19 cellular contexts compared by ENCODE assay signal in the genomic region with DNA sequence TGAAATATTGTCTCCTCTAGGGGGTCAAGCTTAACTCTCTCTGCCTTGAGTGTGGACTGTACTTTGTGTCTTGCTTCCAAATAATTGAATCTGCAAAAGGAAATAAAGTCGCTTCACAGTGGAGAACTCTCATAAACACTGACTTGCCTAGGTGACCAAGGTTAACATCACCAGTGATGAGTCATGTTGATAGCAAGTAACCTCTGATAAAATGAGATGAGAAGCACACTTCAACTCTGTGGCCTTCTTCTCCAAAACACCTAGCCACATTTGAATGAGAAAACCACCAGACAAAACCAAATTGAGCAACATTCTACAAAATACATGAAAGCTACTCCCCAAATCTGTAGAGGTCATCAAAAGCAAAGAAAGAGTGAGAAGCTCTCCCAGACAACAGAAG. TPM values are rescaled to one million over a fixed set of nuclear protein-coding genes. Genes with fewer than 3 reads are reported as not detected.
DNase-seq lines count a peak whose midpoint lies in the region; ATAC-seq and TF ChIP-seq lines count a peak whose summit lies in the region.
"Had no signal": no experiment of that assay in that cellular context is flagged by ENCODE, and none has a peak within 500 bp of the region (broad histone marks: within the 10 kb centered on the region; RNA-seq: fewer than 3 reads in every experiment).

No MANE protein-coding gene starts in this region.

- no peak overlapping the region for H2AFZ ChIP-seq in osteoblast (ENCODE audit: low read length)

- H3K27ac ChIP-seq in osteoblast (ENCODE audit: low read depth, low read length) = peak overlapping the region; percentile 21
- H3K27ac ChIP-seq in heart left ventricle = no peak overlapping the region
- H3K27ac ChIP-seq: adrenal gland, pancreas, upper lobe of right lung, WERI-Rb-1 had no signal

- peaks cover 28% of the 10 kb centered on the region for H3K4me1 Mint-ChIP-seq in activated CD8-positive, alpha-beta memory T cell treated with anti-CD3 and anti-CD28 coated beads, Interleukin-2, amount 10 ng/mL, durations not matched to agents 7 days and 5 days
- H3K4me1 Mint-ChIP-seq in MCF 10A (ENCODE audit: insufficient read depth, unreplicated experiment) = no peaks in the 10 kb centered on the region

- peak overlapping the region; percentile 10 for H3K4me2 ChIP-seq in osteoblast (ENCODE audit: insufficient read depth, low read length)

- H3K27me3 Mint-ChIP-seq in activated CD8-positive, alpha-beta memory T cell treated with anti-CD3 and anti-CD28 coated beads, Interleukin-2, amount 10 ng/mL, durations not matched to agents 7 days and 5 days = peaks cover 56% of the 10 kb centered on the region
- H3K27me3 Mint-ChIP-seq in MCF 10A (ENCODE audit: insufficient read depth, unreplicated experiment) = peaks cover 65% of the 10 kb centered on the region
- H3K27me3 Mint-ChIP-seq: effector memory CD8-positive, alpha-beta T cell had no signal

- H3K4me3 Mint-ChIP-seq in activated CD8-positive, alpha-beta memory T cell treated with anti-CD3 and anti-CD28 coated beads, Interleukin-2, amount 10 ng/mL, durations not matched to agents 7 days and 5 days = peak overlapping the region; percentile 2
- no peak overlapping the region for H3K4me3 Mint-ChIP-seq in MCF 10A (ENCODE audit: unreplicated experiment)
- H3K4me3 Mint-ChIP-seq: CD4-positive, alpha-beta T cell; effector memory CD8-positive, alpha-beta T cell had no signal

- CTCF ChIA-PET in activated CD8-positive, alpha-beta memory T cell treated with anti-CD3 and anti-CD28 coated beads, Interleukin-2, amount 10 ng/mL, durations not matched to agents 7 days and 5 days (lab: Charles Lee) = interaction anchor here (0.7 to 2.0 kb wide), 8 partner anchors 9 to 616 kb away, joined by 3 to 8 read pairs (median 4); no protein-coding TSS in a partner anchor
- CTCF ChIA-PET in MCF 10A (lab: Yijun Ruan, JAX) = interaction anchor here (0.7 kb wide), 1 partner anchor 28 kb away, joined by 3 read pairs; no protein-coding TSS in a partner anchor

- TF ChIP-seq CTCF in osteoblast (IDR thresholded peaks at IDR 0.05; ENCODE audit: extremely low read depth, low read depth, low read length) (no peak), MCF 10A (IDR thresholded peaks at IDR 0.05; ENCODE audit: unreplicated experiment) (no peak), heart left ventricle (IDR thresholded peaks at IDR 0.05) (no peak)

- H3K36me3 Mint-ChIP-seq in activated CD8-positive, alpha-beta memory T cell treated with anti-CD3 and anti-CD28 coated beads, Interleukin-2, amount 10 ng/mL, durations not matched to agents 7 days and 5 days = peaks cover 14% of the 10 kb centered on the region
- no peaks in the 10 kb centered on the region for H3K36me3 Mint-ChIP-seq in MCF 10A (ENCODE audit: insufficient read depth, unreplicated experiment)

- H3K9me3 Mint-ChIP-seq in activated CD8-positive, alpha-beta memory T cell treated with anti-CD3 and anti-CD28 coated beads, Interleukin-2, amount 10 ng/mL, durations not matched to agents 7 days and 5 days (ENCODE audit: low read depth) = no peaks in the 10 kb centered on the region
- H3K9me3 Mint-ChIP-seq in MCF 10A (ENCODE audit: unreplicated experiment) = no peaks in the 10 kb centered on the region
- H3K9me3 Mint-ChIP-seq: CD4-positive, alpha-beta T cell; effector memory CD8-positive, alpha-beta T cell had no signal

- H3K4me3 ChIP-seq in osteoblast (ENCODE audit: insufficient read depth, low read length) (no peak overlapping the region), heart left ventricle (no peak overlapping the region)
- H3K4me3 ChIP-seq: adrenal gland, pancreas, upper lobe of right lung had no signal

- H4K20me1 ChIP-seq in osteoblast (ENCODE audit: insufficient read depth, low read length) = no peaks in the 10 kb centered on the region

- BruUV-seq in MCF 10A (replicated peaks; lab: Mats Ljungman, UMichigan) = no TSS peak

- no peaks in the 10 kb centered on the region for H3K36me3 ChIP-seq in osteoblast (ENCODE audit: insufficient read depth, low read length)
- no peaks in the 10 kb centered on the region for H3K36me3 ChIP-seq in heart left ventricle
- H3K36me3 ChIP-seq: adrenal gland, pancreas, upper lobe of right lung, WERI-Rb-1 had no signal

- intact Hi-C loops in MCF 10A (cut with micrococcal nuclease) = no loop called here
- intact Hi-C loops in heart left ventricle (cut with DNase I) = no loop called here

- peak; percentile 99 for ATAC-seq in activated CD8-positive, alpha-beta memory T cell treated with anti-CD3 and anti-CD28 coated beads, Interleukin-2, amount 10 ng/mL, durations not matched to agents 7 days and 5 days
- ATAC-seq in HG02885 (IDR thresholded peaks at IDR 0.05; ENCODE audit: poor library complexity, unreplicated experiment) = peak; percentile 46
- ATAC-seq in heart left ventricle = no peak
- ATAC-seq: effector memory CD8-positive, alpha-beta T cell; left lobe of liver; Panc1; pancreas; upper lobe of right lung had no signal

- H3K27me3 ChIP-seq in osteoblast (ENCODE audit: insufficient read depth, low read length) (no peaks in the 10 kb centered on the region), heart left ventricle (no peaks in the 10 kb centered on the region)
- H3K27me3 ChIP-seq: adrenal gland, pancreas, upper lobe of right lung had no signal

- peaks cover 13% of the 10 kb centered on the region for H3K79me2 ChIP-seq in osteoblast (ENCODE audit: insufficient read depth, low read length)

- POLR2A ChIA-PET in MCF 10A (lab: Yijun Ruan, JAX) = no interaction called here

- peaks cover 48% of the 10 kb centered on the region for H3K4me1 ChIP-seq in osteoblast (ENCODE audit: insufficient read depth, low read length)
- H3K4me1 ChIP-seq in heart left ventricle = no peaks in the 10 kb centered on the region
- H3K4me1 ChIP-seq: adrenal gland, pancreas, upper lobe of right lung had no signal

- H3K9me3 ChIP-seq in osteoblast (ENCODE audit: low read depth, low read length) (no peaks in the 10 kb centered on the region), heart left ventricle (no peaks in the 10 kb centered on the region)
- H3K9me3 ChIP-seq: adrenal gland, pancreas, upper lobe of right lung had no signal

- DNase-seq in activated CD8-positive, alpha-beta memory T cell treated with anti-CD3 and anti-CD28 coated beads, Interleukin-2, amount 10 ng/mL, durations not matched to agents 7 days and 5 days = peak; percentile 65
- no peak for DNase-seq in activated CD8-positive, alpha-beta memory T cell treated with anti-CD3 and anti-CD28 coated beads for 24 hours
- DNase-seq in RKO (ENCODE audit: low spot score) (peak; percentile 11), osteoblast (ENCODE audit: insufficient read length, low spot score, missing footprints) (no peak), MCF 10A (ENCODE audit: unreplicated experiment) (no peak), heart left ventricle (no peak)
- DNase-seq in activated effector memory CD4-positive, alpha-beta T cell treated with Interleukin-2 at 50 U/mL for 16 hours = no peak
- DNase-seq: adrenal gland; CD4-positive, alpha-beta T cell; central memory CD4-positive, alpha-beta T cell; effector memory CD8-positive, alpha-beta T cell; NCI-H2081; NCI-H526 treated with DMSO at 0.1 percent for 48 hours; pancreas; upper lobe of right lung; WERI-Rb-1 had no signal

- TF ChIP-seq POLR2A in heart left ventricle (IDR thresholded peaks at IDR 0.05) = no peak

- WGBS in heart left ventricle, 4 donors = 88 to 95% (median 90%) methylated on average over 1 of the region's 1 CpG

- H3K27ac Mint-ChIP-seq in activated CD8-positive, alpha-beta memory T cell treated with anti-CD3 and anti-CD28 coated beads, Interleukin-2, amount 10 ng/mL, durations not matched to agents 7 days and 5 days = peak overlapping the region; percentile 75
- no peak overlapping the region for H3K27ac Mint-ChIP-seq in MCF 10A (ENCODE audit: low read depth, unreplicated experiment)
- H3K27ac Mint-ChIP-seq: CD4-positive, alpha-beta T cell; effector memory CD8-positive, alpha-beta T cell had no signal

RNA-seq across cellular contexts. Expression of gene PDE4B, which starts 37.6 kb away (rescaled TPM):
- total RNA-seq in activated CD8-positive, alpha-beta memory T cell treated with anti-CD3 and anti-CD28 coated beads, Interleukin-2, amount 10 ng/mL, durations not matched to agents 7 days and 5 days = 10 to 100 TPM; 42.2 to 71.2 TPM
- total RNA-seq in osteoblast (19.2 and 21.4 TPM in 2 replicates), MCF 10A (2022) (2.8 and 3.3 TPM in 2 replicates), heart left ventricle (10 to 100 TPM in 6 of 9 donors, 1 to 10 TPM in 3; 5.9 to 71.9 (median 16.2) TPM)
- 10 to 100 TPM in 1 of 2 donors, 1 to 10 TPM in 1; 1.4 to 17.4 TPM for polyA plus RNA-seq in heart left ventricle

Comparison
In these comparisons a context has a peak if more than half of its experiments do, and no peak if none do; other contexts are left out.
1. DNase-seq: peak in activated CD8-positive, alpha-beta memory T cell treated with anti-CD3 and anti-CD28 coated beads, Interleukin-2, amount 10 ng/mL, durations not matched to agents 7 days and 5 days (single experiment) and RKO (single experiment); none in activated CD8-positive, alpha-beta memory T cell treated with anti-CD3 and anti-CD28 coated beads for 24 hours (single experiment), osteoblast (single experiment), MCF 10A (single experiment), heart left ventricle (0 of 5) and activated effector memory CD4-positive, alpha-beta T cell treated with Interleukin-2 at 50 U/mL for 16 hours (single experiment).
2. ATAC-seq: peak in activated CD8-positive, alpha-beta memory T cell treated with anti-CD3 and anti-CD28 coated beads, Interleukin-2, amount 10 ng/mL, durations not matched to agents 7 days and 5 days (single experiment) and HG02885 (single experiment); none in heart left ventricle (0 of 4).